ENCODE assay signal across 2 cellular contexts in the genomic region with DNA sequence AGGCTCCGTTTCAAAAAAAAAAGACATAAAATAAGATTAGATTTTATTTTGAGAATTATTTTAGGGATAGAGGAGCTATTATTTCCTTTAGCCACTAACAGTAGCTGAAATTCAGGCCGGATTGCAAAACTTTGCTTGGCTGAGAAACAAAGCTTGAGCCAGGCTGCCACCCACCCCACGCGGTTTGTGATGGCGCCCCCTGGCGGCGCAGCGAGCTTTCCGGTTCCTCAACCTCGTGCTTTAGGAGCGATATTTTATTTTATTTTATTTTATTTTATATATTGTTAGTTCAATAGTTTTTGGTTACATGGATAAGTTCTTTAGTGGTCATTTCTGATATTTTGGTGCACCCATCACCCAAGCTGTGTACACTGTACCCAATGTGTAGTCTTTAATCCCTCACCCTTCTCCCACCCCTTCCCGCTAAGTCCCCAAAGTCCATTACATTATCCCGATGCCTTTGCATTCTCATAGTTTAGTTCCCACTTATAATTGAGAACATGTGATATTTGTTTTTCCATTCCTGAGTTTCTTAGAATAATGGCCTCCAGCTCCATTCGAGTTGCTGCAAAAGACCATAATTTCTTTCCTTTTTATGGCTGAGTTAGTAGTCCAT.
TF ChIP-seq lines count a peak whose summit lies in the region.

No MANE protein-coding gene starts in this region.

TF ChIP-seq in GM23338, 12 proteins besides CTCF, POLR2A, EP300 and RAD21 (continues in another document):
- TF ChIP-seq, protein P1, sequence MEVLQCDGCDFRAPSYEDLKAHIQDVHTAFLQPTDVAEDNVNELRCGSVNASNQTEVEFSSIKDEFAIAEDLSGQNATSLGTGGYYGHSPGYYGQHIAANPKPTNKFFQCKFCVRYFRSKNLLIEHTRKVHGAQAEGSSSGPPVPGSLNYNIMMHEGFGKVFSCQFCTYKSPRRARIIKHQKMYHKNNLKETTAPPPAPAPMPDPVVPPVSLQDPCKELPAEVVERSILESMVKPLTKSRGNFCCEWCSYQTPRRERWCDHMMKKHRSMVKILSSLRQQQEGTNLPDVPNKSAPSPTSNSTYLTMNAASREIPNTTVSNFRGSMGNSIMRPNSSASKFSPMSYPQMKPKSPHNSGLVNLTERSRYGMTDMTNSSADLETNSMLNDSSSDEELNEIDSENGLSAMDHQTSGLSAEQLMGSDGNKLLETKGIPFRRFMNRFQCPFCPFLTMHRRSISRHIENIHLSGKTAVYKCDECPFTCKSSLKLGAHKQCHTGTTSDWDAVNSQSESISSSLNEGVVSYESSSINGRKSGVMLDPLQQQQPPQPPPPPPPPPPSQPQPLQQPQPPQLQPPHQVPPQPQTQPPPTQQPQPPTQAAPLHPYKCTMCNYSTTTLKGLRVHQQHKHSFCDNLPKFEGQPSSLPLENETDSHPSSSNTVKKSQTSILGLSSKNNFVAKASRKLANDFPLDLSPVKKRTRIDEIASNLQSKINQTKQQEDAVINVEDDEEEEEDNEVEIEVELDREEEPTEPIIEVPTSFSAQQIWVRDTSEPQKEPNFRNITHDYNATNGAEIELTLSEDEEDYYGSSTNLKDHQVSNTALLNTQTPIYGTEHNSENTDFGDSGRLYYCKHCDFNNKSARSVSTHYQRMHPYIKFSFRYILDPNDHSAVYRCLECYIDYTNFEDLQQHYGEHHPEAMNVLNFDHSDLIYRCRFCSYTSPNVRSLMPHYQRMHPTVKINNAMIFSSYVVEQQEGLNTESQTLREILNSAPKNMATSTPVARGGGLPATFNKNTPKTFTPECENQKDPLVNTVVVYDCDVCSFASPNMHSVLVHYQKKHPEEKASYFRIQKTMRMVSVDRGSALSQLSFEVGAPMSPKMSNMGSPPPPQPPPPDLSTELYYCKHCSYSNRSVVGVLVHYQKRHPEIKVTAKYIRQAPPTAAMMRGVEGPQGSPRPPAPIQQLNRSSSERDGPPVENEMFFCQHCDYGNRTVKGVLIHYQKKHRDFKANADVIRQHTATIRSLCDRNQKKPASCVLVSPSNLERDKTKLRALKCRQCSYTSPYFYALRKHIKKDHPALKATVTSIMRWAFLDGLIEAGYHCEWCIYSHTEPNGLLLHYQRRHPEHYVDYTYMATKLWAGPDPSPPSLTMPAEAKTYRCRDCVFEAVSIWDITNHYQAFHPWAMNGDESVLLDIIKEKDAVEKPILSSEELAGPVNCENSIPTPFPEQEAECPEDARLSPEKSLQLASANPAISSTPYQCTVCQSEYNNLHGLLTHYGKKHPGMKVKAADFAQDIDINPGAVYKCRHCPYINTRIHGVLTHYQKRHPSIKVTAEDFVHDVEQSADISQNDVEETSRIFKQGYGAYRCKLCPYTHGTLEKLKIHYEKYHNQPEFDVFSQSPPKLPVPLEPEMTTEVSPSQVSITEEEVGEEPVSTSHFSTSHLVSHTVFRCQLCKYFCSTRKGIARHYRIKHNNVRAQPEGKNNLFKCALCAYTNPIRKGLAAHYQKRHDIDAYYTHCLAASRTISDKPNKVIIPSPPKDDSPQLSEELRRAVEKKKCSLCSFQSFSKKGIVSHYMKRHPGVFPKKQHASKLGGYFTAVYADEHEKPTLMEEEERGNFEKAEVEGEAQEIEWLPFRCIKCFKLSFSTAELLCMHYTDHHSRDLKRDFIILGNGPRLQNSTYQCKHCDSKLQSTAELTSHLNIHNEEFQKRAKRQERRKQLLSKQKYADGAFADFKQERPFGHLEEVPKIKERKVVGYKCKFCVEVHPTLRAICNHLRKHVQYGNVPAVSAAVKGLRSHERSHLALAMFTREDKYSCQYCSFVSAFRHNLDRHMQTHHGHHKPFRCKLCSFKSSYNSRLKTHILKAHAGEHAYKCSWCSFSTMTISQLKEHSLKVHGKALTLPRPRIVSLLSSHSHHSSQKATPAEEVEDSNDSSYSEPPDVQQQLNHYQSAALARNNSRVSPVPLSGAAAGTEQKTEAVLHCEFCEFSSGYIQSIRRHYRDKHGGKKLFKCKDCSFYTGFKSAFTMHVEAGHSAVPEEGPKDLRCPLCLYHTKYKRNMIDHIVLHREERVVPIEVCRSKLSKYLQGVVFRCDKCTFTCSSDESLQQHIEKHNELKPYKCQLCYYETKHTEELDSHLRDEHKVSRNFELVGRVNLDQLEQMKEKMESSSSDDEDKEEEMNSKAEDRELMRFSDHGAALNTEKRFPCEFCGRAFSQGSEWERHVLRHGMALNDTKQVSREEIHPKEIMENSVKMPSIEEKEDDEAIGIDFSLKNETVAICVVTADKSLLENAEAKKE (CRISPR knock-in tag; IDR thresholded peaks at IDR 0.05), result no peak
- TF ChIP-seq EZH2 (IDR thresholded peaks at IDR 0.05; ENCODE audit: low read depth, unreplicated experiment) (no peak), POLR2AphosphoS5 (IDR thresholded peaks at IDR 0.05; ENCODE audit: low read depth) (no peak), CREB1 (CRISPR knock-in tag; IDR thresholded peaks at IDR 0.05; ENCODE audit: low read depth) (no peak), ZNF331 (CRISPR knock-in tag; IDR thresholded peaks at IDR 0.05; ENCODE audit: low read depth) (no peak), ZNF114 (CRISPR knock-in tag; IDR thresholded peaks at IDR 0.05) (no peak), NANOG (IDR thresholded peaks at IDR 0.05; ENCODE audit: borderline replicate concordance) (no peak), JUNB (IDR thresholded peaks at IDR 0.05; ENCODE audit: unreplicated experiment) (no peak), EZH2phosphoT487 (IDR thresholded peaks at IDR 0.05; ENCODE audit: unreplicated experiment) (no peak)
- TF ChIP-seq, protein P2, sequence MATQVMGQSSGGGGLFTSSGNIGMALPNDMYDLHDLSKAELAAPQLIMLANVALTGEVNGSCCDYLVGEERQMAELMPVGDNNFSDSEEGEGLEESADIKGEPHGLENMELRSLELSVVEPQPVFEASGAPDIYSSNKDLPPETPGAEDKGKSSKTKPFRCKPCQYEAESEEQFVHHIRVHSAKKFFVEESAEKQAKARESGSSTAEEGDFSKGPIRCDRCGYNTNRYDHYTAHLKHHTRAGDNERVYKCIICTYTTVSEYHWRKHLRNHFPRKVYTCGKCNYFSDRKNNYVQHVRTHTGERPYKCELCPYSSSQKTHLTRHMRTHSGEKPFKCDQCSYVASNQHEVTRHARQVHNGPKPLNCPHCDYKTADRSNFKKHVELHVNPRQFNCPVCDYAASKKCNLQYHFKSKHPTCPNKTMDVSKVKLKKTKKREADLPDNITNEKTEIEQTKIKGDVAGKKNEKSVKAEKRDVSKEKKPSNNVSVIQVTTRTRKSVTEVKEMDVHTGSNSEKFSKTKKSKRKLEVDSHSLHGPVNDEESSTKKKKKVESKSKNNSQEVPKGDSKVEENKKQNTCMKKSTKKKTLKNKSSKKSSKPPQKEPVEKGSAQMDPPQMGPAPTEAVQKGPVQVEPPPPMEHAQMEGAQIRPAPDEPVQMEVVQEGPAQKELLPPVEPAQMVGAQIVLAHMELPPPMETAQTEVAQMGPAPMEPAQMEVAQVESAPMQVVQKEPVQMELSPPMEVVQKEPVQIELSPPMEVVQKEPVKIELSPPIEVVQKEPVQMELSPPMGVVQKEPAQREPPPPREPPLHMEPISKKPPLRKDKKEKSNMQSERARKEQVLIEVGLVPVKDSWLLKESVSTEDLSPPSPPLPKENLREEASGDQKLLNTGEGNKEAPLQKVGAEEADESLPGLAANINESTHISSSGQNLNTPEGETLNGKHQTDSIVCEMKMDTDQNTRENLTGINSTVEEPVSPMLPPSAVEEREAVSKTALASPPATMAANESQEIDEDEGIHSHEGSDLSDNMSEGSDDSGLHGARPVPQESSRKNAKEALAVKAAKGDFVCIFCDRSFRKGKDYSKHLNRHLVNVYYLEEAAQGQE (IDR thresholded peaks at IDR 0.05; ENCODE audit: unreplicated experiment), result no peak

TF ChIP-seq in H1, 55 proteins besides CTCF, POLR2A, EP300 and RAD21 (continued from another document):
- TF ChIP-seq, protein P3, sequence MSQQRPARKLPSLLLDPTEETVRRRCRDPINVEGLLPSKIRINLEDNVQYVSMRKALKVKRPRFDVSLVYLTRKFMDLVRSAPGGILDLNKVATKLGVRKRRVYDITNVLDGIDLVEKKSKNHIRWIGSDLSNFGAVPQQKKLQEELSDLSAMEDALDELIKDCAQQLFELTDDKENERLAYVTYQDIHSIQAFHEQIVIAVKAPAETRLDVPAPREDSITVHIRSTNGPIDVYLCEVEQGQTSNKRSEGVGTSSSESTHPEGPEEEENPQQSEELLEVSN (IDR thresholded peaks at IDR 0.05), result no peak
- TF ChIP-seq CEBPB (IDR thresholded peaks at IDR 0.05; ENCODE audit: low read depth, low read length) (no peak), TCF12 (IDR thresholded peaks at IDR 0.05; ENCODE audit: low read depth, low read length) (no peak), RFX5 (IDR thresholded peaks at IDR 0.05; ENCODE audit: borderline replicate concordance, low read depth, low read length) (no peak), YY1 (IDR thresholded peaks at IDR 0.05; ENCODE audit: low read depth, low read length) (no peak), SIX5 (IDR thresholded peaks at IDR 0.05; ENCODE audit: low read depth, low read length) (no peak), SAP30 (IDR thresholded peaks at IDR 0.05; ENCODE audit: insufficient read depth, insufficient replicate concordance, low read length) (no peak), KDM1A (IDR thresholded peaks at IDR 0.05; ENCODE audit: borderline replicate concordance, low read length) (no peak), CBX8 (IDR thresholded peaks at IDR 0.05; ENCODE audit: borderline replicate concordance, low read depth, low read length) (no peak)
- TF ChIP-seq, protein P4, sequence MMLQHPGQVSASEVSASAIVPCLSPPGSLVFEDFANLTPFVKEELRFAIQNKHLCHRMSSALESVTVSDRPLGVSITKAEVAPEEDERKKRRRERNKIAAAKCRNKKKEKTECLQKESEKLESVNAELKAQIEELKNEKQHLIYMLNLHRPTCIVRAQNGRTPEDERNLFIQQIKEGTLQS (IDR thresholded peaks at IDR 0.05; ENCODE audit: insufficient read depth, low read depth, low read length), result no peak
- TF ChIP-seq, protein P5, sequence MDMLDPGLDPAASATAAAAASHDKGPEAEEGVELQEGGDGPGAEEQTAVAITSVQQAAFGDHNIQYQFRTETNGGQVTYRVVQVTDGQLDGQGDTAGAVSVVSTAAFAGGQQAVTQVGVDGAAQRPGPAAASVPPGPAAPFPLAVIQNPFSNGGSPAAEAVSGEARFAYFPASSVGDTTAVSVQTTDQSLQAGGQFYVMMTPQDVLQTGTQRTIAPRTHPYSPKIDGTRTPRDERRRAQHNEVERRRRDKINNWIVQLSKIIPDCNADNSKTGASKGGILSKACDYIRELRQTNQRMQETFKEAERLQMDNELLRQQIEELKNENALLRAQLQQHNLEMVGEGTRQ (IDR thresholded peaks at IDR 0.05; ENCODE audit: low read length), result no peak
